ENCODE assay signal across 11 cellular contexts in genomic region chr3:4425707-4426106, GRCh38. TPM values are rescaled to one million over a fixed set of nuclear protein-coding genes. Genes with fewer than 3 reads are reported as not detected.
DNase-seq lines count a peak whose midpoint lies in the region; ATAC-seq and TF ChIP-seq lines count a peak whose summit lies in the region.
"Had no signal": no experiment of that assay in that cellular context is flagged by ENCODE, and none has a peak within 500 bp of the region (broad histone marks: within the 10 kb centered on the region; RNA-seq: fewer than 3 reads in every experiment).

No MANE protein-coding gene starts in this region.

- H3K4me3 Mint-ChIP-seq in activated T-cell treated with anti-CD3 and anti-CD28 coated beads, Interleukin-2, amount 50 U/mL, for 24 hours, result no peak overlapping the region
- no peak overlapping the region for H3K4me3 Mint-ChIP-seq in WTC11

- 76 to 93% (median 89%) methylated on average over 4 of the region's 4 CpGs for WGBS in heart left ventricle, 4 donors

- H3K27me3 ChIP-seq in vagina (no peaks in the 10 kb centered on the region), heart left ventricle (no peaks in the 10 kb centered on the region)

- POLR2A ChIA-PET in WTC11 (lab: Charles Lee), result no interaction called here

- intact Hi-C loops in vagina (cut with DNase I), result no loop called here
- intact Hi-C loops in heart left ventricle (cut with DNase I), result no loop called here

- TF ChIP-seq CTCF in vagina (IDR thresholded peaks at IDR 0.05) (no peak), heart left ventricle (IDR thresholded peaks at IDR 0.05) (no peak), WTC11 (IDR thresholded peaks at IDR 0.05) (no peak)

- H3K27me3 Mint-ChIP-seq in activated T-cell treated with anti-CD3 and anti-CD28 coated beads, Interleukin-2, amount 50 U/mL, for 24 hours, result no peaks in the 10 kb centered on the region
- H3K27me3 Mint-ChIP-seq in WTC11 (ENCODE audit: low read depth), result peaks cover 9% of the 10 kb centered on the region

- TF ChIP-seq POLR2A in vagina (IDR thresholded peaks at IDR 0.05) (no peak), heart left ventricle (IDR thresholded peaks at IDR 0.05) (no peak)

- DNase-seq in stimulated activated CD4-positive, alpha-beta T cell treated with anti-CD3 and anti-CD28 coated beads, Interleukin-12 subunit alpha, Interleukin-12 subunit beta, amount 100 ng/mL, for 4 hours, result peak; percentile 14
- DNase-seq in stimulated activated CD4-positive, alpha-beta T cell treated with anti-CD3 and anti-CD28 coated beads, Interleukin-2, amount 100 ng/mL, for 48 hours, result no peak
- no peak for DNase-seq in activated T-cell treated with anti-CD3 and anti-CD28 coated beads, Interleukin-2, amount 50 U/mL, for 24 hours
- DNase-seq in kidney tubule cell (ENCODE audit: low spot score), result peak; percentile 9
- no peak for DNase-seq in vagina (ENCODE audit: extremely low spot score in 2 of 2)
- no peak for DNase-seq in heart left ventricle
- no peak for DNase-seq in WTC11 (ENCODE audit: low spot score)
- DNase-seq in NK-92 treated with Interleukin-12 subunit alpha and Interleukin-12 subunit beta, amount 100 ng/mL, for 24 hours (lab: John Stamatoyannopoulos, UW), result no peak
- DNase-seq: NCI-H1092 treated with DMSO at 0.1 percent for 48 hours, NCI-H748 treated with DMSO at 0.1 percent for 48 hours had no signal

- H3K27ac Mint-ChIP-seq in activated T-cell treated with anti-CD3 and anti-CD28 coated beads, Interleukin-2, amount 50 U/mL, for 24 hours, result peak overlapping the region; percentile 61
- H3K27ac Mint-ChIP-seq in WTC11, result no peak overlapping the region

- peaks cover 16% of the 10 kb centered on the region for H3K36me3 Mint-ChIP-seq in activated T-cell treated with anti-CD3 and anti-CD28 coated beads, Interleukin-2, amount 50 U/mL, for 24 hours (ENCODE audit: low read depth)
- H3K36me3 Mint-ChIP-seq in WTC11, result peaks cover 4% of the 10 kb centered on the region; the same call in 1 of the 2 replicates

- H3K27ac ChIP-seq in vagina (peak overlapping the region; percentile 50), heart left ventricle (peak overlapping the region in 4 of 12 donors; percentile 6 to 55 (median 30))
- H3K27ac ChIP-seq: C4-2B had no signal

- no peak for ATAC-seq in heart left ventricle
- no peak for ATAC-seq in WTC11

- peaks cover 4% of the 10 kb centered on the region for H3K9me3 Mint-ChIP-seq in activated T-cell treated with anti-CD3 and anti-CD28 coated beads, Interleukin-2, amount 50 U/mL, for 24 hours
- H3K9me3 Mint-ChIP-seq in WTC11, result peaks cover 4% of the 10 kb centered on the region

- H3K9me3 ChIP-seq in vagina, result no peaks in the 10 kb centered on the region
- no peaks in the 10 kb centered on the region for H3K9me3 ChIP-seq in heart left ventricle

- CTCF ChIA-PET in WTC11 (lab: Charles Lee), result no interaction called here

- H3K4me3 ChIP-seq in vagina, result no peak overlapping the region
- no peak overlapping the region for H3K4me3 ChIP-seq in heart left ventricle

- peaks cover 55% of the 10 kb centered on the region for H3K4me1 Mint-ChIP-seq in activated T-cell treated with anti-CD3 and anti-CD28 coated beads, Interleukin-2, amount 50 U/mL, for 24 hours (ENCODE audit: low read depth)
- peaks cover 14% of the 10 kb centered on the region for H3K4me1 Mint-ChIP-seq in WTC11

- H3K4me1 ChIP-seq in vagina, result peaks cover 23% of the 10 kb centered on the region
- H3K4me1 ChIP-seq in heart left ventricle, result peaks cover 0 to 30% (median 11%) of the 10 kb centered on the region in 12 donors

- no peaks in the 10 kb centered on the region for H3K36me3 ChIP-seq in vagina
- no peaks in the 10 kb centered on the region for H3K36me3 ChIP-seq in heart left ventricle

TF ChIP-seq in WTC11, 78 proteins besides CTCF, POLR2A, EP300 and RAD21 (continues in another document):
- no peak for TF ChIP-seq NFYB (CRISPR knock-in tag; conservative IDR thresholded peaks at IDR 0.05; ENCODE audit: low read depth)
- TF ChIP-seq, protein P1, sequence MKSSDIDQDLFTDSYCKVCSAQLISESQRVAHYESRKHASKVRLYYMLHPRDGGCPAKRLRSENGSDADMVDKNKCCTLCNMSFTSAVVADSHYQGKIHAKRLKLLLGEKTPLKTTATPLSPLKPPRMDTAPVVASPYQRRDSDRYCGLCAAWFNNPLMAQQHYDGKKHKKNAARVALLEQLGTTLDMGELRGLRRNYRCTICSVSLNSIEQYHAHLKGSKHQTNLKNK (CRISPR knock-in tag; IDR thresholded peaks at IDR 0.05), result no peak
- TF ChIP-seq TP53 (CRISPR knock-in tag; IDR thresholded peaks at IDR 0.05), result no peak
- no peak for TF ChIP-seq CBFB (CRISPR knock-in tag; IDR thresholded peaks at IDR 0.05; ENCODE audit: low read depth)
- TF ChIP-seq ERG (CRISPR knock-in tag; IDR thresholded peaks at IDR 0.05), result no peak
- no peak for TF ChIP-seq JAZF1 (CRISPR knock-in tag; IDR thresholded peaks at IDR 0.05)
- no peak for TF ChIP-seq TCF7 (CRISPR knock-in tag; IDR thresholded peaks at IDR 0.05; ENCODE audit: low read depth)
- TF ChIP-seq, protein P2, sequence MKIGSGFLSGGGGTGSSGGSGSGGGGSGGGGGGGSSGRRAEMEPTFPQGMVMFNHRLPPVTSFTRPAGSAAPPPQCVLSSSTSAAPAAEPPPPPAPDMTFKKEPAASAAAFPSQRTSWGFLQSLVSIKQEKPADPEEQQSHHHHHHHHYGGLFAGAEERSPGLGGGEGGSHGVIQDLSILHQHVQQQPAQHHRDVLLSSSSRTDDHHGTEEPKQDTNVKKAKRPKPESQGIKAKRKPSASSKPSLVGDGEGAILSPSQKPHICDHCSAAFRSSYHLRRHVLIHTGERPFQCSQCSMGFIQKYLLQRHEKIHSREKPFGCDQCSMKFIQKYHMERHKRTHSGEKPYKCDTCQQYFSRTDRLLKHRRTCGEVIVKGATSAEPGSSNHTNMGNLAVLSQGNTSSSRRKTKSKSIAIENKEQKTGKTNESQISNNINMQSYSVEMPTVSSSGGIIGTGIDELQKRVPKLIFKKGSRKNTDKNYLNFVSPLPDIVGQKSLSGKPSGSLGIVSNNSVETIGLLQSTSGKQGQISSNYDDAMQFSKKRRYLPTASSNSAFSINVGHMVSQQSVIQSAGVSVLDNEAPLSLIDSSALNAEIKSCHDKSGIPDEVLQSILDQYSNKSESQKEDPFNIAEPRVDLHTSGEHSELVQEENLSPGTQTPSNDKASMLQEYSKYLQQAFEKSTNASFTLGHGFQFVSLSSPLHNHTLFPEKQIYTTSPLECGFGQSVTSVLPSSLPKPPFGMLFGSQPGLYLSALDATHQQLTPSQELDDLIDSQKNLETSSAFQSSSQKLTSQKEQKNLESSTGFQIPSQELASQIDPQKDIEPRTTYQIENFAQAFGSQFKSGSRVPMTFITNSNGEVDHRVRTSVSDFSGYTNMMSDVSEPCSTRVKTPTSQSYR (CRISPR knock-in tag; IDR thresholded peaks at IDR 0.05), result no peak
- no peak for TF ChIP-seq ZNF416 (CRISPR knock-in tag; IDR thresholded peaks at IDR 0.05)
- TF ChIP-seq, protein P3, sequence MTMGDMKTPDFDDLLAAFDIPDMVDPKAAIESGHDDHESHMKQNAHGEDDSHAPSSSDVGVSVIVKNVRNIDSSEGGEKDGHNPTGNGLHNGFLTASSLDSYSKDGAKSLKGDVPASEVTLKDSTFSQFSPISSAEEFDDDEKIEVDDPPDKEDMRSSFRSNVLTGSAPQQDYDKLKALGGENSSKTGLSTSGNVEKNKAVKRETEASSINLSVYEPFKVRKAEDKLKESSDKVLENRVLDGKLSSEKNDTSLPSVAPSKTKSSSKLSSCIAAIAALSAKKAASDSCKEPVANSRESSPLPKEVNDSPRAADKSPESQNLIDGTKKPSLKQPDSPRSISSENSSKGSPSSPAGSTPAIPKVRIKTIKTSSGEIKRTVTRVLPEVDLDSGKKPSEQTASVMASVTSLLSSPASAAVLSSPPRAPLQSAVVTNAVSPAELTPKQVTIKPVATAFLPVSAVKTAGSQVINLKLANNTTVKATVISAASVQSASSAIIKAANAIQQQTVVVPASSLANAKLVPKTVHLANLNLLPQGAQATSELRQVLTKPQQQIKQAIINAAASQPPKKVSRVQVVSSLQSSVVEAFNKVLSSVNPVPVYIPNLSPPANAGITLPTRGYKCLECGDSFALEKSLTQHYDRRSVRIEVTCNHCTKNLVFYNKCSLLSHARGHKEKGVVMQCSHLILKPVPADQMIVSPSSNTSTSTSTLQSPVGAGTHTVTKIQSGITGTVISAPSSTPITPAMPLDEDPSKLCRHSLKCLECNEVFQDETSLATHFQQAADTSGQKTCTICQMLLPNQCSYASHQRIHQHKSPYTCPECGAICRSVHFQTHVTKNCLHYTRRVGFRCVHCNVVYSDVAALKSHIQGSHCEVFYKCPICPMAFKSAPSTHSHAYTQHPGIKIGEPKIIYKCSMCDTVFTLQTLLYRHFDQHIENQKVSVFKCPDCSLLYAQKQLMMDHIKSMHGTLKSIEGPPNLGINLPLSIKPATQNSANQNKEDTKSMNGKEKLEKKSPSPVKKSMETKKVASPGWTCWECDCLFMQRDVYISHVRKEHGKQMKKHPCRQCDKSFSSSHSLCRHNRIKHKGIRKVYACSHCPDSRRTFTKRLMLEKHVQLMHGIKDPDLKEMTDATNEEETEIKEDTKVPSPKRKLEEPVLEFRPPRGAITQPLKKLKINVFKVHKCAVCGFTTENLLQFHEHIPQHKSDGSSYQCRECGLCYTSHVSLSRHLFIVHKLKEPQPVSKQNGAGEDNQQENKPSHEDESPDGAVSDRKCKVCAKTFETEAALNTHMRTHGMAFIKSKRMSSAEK (CRISPR knock-in tag; IDR thresholded peaks at IDR 0.05; ENCODE audit: borderline replicate concordance), result no peak

RNA-seq across cellular contexts. Expression of gene SUMF1, which starts 41.4 kb away (rescaled TPM):
- total RNA-seq in vagina (65.6 TPM), heart left ventricle (10 to 100 TPM in 5 of 9 donors, 1 to 10 TPM in 4; 5.8 to 21.1 (median 11.2) TPM), WTC11 (2021) (10.2 to 11.0 TPM (median 10.4 TPM) in 3 replicates)
- 10 to 100 TPM in 1 of 2 donors, 1 to 10 TPM in 1; 3.9 to 14.0 TPM for polyA plus RNA-seq in heart left ventricle

Comparison
In these comparisons a context has a peak if more than half of its experiments do, and no peak if none do; other contexts are left out.
1. DNase-seq: peak in stimulated activated CD4-positive, alpha-beta T cell treated with anti-CD3 and anti-CD28 coated beads, Interleukin-12 subunit alpha, Interleukin-12 subunit beta, amount 100 ng/mL, for 4 hours (single experiment) and kidney tubule cell (single experiment); none in stimulated activated CD4-positive, alpha-beta T cell treated with anti-CD3 and anti-CD28 coated beads, Interleukin-2, amount 100 ng/mL, for 48 hours (0 of 2), activated T-cell treated with anti-CD3 and anti-CD28 coated beads, Interleukin-2, amount 50 U/mL, for 24 hours (single experiment), vagina (0 of 2), heart left ventricle (0 of 5), WTC11 (single experiment) and NK-92 treated with Interleukin-12 subunit alpha and Interleukin-12 subunit beta, amount 100 ng/mL, for 24 hours (single experiment).